Comparison of ENCODE assay signal across 23 cellular contexts in the genomic region with DNA sequence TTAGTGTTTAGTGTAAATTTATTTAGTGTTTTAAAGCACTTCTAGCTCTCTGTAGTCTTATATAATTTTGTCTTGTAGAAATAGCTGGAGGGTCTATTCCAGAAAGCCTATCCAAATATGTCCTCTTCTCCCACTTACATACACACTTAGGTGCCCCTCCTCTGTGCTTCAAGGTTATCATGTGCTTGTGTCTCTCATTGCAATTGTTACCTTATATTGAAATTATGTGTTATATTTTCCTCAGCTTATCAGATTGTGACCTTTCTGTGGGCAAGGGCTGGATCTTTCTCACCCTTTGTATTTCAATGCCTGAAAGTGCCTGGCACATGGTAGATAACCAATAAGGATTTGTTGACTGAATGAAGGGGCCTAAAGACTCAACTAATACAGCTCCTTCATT.
"Had no signal": no experiment of that assay in that cellular context is flagged by ENCODE, and none has a peak within 500 bp of the region (broad histone marks: within the 10 kb centered on the region; RNA-seq: fewer than 3 reads in every experiment).

No MANE protein-coding gene starts in this region.

- H3K27ac ChIP-seq: SJSA1, SK-N-MC had no signal

- ATAC-seq: HepG2 had no signal

- DNase-seq: IMR-90, Kasumi-1, KG1, MM.1S, NCI-H1092 treated with DMSO at 0.1 percent for 48 hours, NCI-H1436, NCI-H187, NCI-H2029, NCI-H2081 treated with DMSO at 0.1 percent for 48 hours, NCI-H2171, NCI-H226, NCI-H446, NCI-H510A, NCI-H524 treated with DMSO at 0.1 percent for 48 hours, NCI-H69, NCI-H774, Right ventricle myocardium superior, RPMI8226, SIG-M5 had no signal

- FAIRE-seq: HepG2, RCC 7860 had no signal

- H3K27me3 ChIP-seq: SJSA1 had no signal
